Comparison of ENCODE assay signal across 19 cellular contexts in genomic region chr3:95277614-95278013, GRCh38.
DNase-seq lines count a peak whose midpoint lies in the region; ATAC-seq and TF ChIP-seq lines count a peak whose summit lies in the region.
"Had no signal": no experiment of that assay in that cellular context is flagged by ENCODE, and none has a peak within 500 bp of the region (broad histone marks: within the 10 kb centered on the region; RNA-seq: fewer than 3 reads in every experiment).

No MANE protein-coding gene starts in this region.

- ATAC-seq in HG03097 (IDR thresholded peaks at IDR 0.05; ENCODE audit: low FRiP score, unreplicated experiment) (no peak), GM19328 (IDR thresholded peaks at IDR 0.05; ENCODE audit: unreplicated experiment) (no peak)
- ATAC-seq: A549; activated CD4-positive, alpha-beta T cell treated with anti-CD3 and anti-CD28 coated beads for 36 hours; activated T-helper 17 cell treated with anti-CD3 and anti-CD28 coated beads, Interleukin-2, amount 50 U/mL, for 72 hours; foreskin keratinocyte; left lobe of liver; upper lobe of right lung had no signal

- peak; percentile 14 for DNase-seq in NCI-H82 (lab: John Stamatoyannopoulos, UW)
- DNase-seq in NCI-H82 treated with DMSO at 0.1 percent for 48 hours (lab: John Stamatoyannopoulos, UW; ENCODE audit: unreplicated experiment) = no peak
- peak; percentile 84 for DNase-seq in NCI-H2171 treated with DMSO at 0.1 percent for 48 hours (lab: John Stamatoyannopoulos, UW)
- DNase-seq in choroid plexus epithelial cell (ENCODE audit: low read depth) = peak; percentile 42
- peak; percentile 39 for DNase-seq in retinal pigment epithelial cell (ENCODE audit: low read depth)
- no peak for DNase-seq in NOMO-1 treated with DMSO at 0.1 percent for 48 hours (lab: John Stamatoyannopoulos, UW; ENCODE audit: unreplicated experiment)
- DNase-seq: activated CD4-positive, alpha-beta T cell treated with anti-CD3 and anti-CD28 coated beads for 36 hours; activated naive CD8-positive, alpha-beta T cell treated with anti-CD3 and anti-CD28 coated beads, Interleukin-2, amount 10 ng/mL, durations not matched to agents 7 days and 5 days; foreskin keratinocyte; stimulated activated CD4-positive, alpha-beta T cell treated with anti-CD3 and anti-CD28 coated beads, Interleukin-4, amount 100 ng/mL, for 1 hour; upper lobe of right lung had no signal

- H3K4me3 ChIP-seq in choroid plexus epithelial cell (ENCODE audit: low read depth, low read length) (no peak overlapping the region), retinal pigment epithelial cell (ENCODE audit: low read length) (no peak overlapping the region)
- H3K4me3 ChIP-seq: A549, BLaER1, prostate gland, smooth muscle cell, upper lobe of right lung had no signal

- TF ChIP-seq CTCF in choroid plexus epithelial cell (conservative IDR thresholded peaks at IDR 0.05; ENCODE audit: low read depth, low read length) (no peak), retinal pigment epithelial cell (conservative IDR thresholded peaks at IDR 0.05; ENCODE audit: low read depth, low read length) (no peak)

Comparison
In these comparisons a context has a peak if more than half of its experiments do, and no peak if none do; other contexts are left out.
1. DNase-seq: peak in NCI-H82 (single experiment), NCI-H2171 treated with DMSO at 0.1 percent for 48 hours (single experiment), choroid plexus epithelial cell (single experiment) and retinal pigment epithelial cell (single experiment); none in NCI-H82 treated with DMSO at 0.1 percent for 48 hours (single experiment) and NOMO-1 treated with DMSO at 0.1 percent for 48 hours (single experiment).